ENCODE assay signal across 19 cellular contexts in the genomic region with DNA sequence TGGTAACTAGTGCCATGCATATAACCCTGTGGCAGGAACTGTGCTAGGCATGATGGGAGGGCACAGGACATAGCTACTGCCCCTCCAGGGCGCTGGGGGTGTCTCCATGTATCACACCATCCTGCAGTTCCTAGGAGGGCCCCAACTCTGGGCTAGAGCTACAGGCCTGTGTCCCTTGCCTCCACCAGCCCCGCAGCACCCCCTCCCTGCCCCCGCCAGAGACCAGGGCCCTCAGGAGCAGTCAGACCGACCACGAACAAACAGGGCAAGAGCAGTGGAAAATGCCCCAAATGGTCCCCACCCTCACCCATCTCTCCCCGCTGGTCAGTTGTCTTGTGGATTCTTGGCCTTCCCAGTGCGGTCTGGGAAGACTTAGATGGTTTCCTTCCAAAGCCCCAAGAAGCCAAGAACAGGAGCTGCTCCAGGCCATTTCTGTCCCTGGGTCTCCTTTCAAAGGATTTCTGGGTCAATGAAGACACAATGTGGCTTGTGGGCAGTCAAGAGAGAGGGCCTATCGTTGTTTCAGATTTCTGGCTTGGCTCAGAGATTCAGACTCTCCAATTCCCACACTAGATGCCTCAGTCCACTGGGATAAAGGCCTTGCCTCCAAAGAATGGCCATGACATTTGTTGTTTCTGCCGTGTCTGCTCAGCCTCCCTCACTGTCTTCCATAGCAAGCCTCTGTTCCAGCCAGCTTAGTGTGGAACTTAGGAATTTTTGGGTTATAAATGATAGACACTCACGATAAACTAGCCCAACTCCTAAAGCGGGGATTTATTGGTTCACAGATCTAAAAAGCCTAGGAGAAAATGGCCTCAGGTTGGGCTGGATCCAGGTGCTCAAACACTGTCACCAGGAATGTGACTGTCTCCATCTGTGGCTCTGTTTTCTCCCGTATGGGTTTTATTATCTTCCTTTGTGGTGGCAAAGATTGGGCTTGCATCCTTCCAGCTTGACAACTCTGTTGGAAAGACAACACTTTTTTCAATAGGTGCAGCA.
"Had no signal": no experiment of that assay in that cellular context is flagged by ENCODE, and none has a peak within 500 bp of the region (broad histone marks: within the 10 kb centered on the region; RNA-seq: fewer than 3 reads in every experiment).

No MANE protein-coding gene starts in this region.

- H3K4me2 ChIP-seq: smooth muscle cell had no signal

- H3K27me3 ChIP-seq: gastrocnemius medialis, upper lobe of right lung, vagina had no signal

- H3K27ac ChIP-seq: coronary artery, gastrocnemius medialis, tibial artery, upper lobe of right lung, vagina had no signal

- H3K9me3 ChIP-seq: gastrocnemius medialis, tibial artery, upper lobe of right lung, vagina had no signal

- ATAC-seq: gastrocnemius medialis; left lobe of liver; stimulated activated memory B cell treated with anti-CD40 and anti-IgM and Interleukin-4, amounts not matched to agents 10 μg/mL and 1 μg/mL and 100 μg/mL, for 72 hours; upper lobe of right lung had no signal

- DNase-seq: effector CD4-positive, alpha-beta T cell; endodermal cell; erythroblast; gastrocnemius medialis; glutamatergic neuron; islet precursor cell; midbrain; naive B cell; posterior cingulate gyrus; stimulated activated CD4-positive, alpha-beta T cell treated with anti-CD3 and anti-CD28 coated beads, Interleukin-4, amount 100 ng/mL, for 1 hour; stimulated activated CD8-positive, alpha-beta memory T cell treated with anti-CD3 and anti-CD28 coated beads, Interleukin-4, amount 100 ng/mL, for 48 hours; tibial artery; upper lobe of right lung had no signal

- H3K4me1 ChIP-seq: vagina had no signal

- H3K4me3 ChIP-seq: coronary artery, gastrocnemius medialis, smooth muscle cell, tibial artery, upper lobe of right lung, vagina had no signal

- H3K36me3 ChIP-seq: gastrocnemius medialis, tibial artery, upper lobe of right lung, vagina had no signal

- FAIRE-seq: endothelial cell of umbilical vein had no signal
